Comparison of ENCODE assay signal across 1 cellular context in the genomic region with DNA sequence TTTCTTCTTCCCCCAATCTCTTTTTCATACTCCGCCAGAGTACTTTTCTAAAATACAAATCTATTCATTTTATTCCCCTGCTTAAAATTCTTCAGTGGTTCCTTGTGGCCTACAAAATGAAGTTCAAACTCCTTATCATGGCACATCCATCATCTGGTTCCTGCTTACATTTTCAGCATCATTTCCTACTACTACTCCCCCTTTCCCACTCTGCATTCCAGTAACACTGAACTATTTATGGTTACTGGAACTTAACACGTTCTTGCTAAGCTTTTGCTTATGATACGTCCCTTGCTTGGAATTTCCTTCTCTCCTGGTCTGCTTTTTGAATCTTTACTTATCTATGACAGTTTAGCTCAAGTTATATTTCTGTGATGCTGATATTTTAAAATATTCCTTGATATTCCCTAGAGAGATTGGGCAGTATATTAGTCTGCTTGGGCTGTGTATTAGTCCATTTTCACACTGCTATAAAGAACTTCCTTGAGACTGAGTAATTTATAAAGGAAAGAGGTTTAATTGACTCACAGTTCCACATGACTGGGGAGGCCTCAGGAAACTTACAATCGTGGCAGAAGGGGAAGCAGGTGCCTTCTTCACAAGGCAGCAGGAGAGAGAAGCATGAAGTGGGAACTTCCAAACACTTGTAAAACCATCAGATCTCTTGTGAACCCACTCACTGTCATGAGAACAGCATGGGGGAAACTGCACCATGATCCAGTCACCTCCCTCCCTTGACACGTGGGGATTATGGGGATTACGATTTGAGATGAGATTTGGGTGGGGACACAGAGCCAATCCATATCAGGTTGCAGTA.
TF ChIP-seq lines count a peak whose summit lies in the region.

No MANE protein-coding gene starts in this region.

TF ChIP-seq in GM23338, 12 proteins besides CTCF, POLR2A, EP300 and RAD21 (continued from another document):
- TF ChIP-seq, protein P1, sequence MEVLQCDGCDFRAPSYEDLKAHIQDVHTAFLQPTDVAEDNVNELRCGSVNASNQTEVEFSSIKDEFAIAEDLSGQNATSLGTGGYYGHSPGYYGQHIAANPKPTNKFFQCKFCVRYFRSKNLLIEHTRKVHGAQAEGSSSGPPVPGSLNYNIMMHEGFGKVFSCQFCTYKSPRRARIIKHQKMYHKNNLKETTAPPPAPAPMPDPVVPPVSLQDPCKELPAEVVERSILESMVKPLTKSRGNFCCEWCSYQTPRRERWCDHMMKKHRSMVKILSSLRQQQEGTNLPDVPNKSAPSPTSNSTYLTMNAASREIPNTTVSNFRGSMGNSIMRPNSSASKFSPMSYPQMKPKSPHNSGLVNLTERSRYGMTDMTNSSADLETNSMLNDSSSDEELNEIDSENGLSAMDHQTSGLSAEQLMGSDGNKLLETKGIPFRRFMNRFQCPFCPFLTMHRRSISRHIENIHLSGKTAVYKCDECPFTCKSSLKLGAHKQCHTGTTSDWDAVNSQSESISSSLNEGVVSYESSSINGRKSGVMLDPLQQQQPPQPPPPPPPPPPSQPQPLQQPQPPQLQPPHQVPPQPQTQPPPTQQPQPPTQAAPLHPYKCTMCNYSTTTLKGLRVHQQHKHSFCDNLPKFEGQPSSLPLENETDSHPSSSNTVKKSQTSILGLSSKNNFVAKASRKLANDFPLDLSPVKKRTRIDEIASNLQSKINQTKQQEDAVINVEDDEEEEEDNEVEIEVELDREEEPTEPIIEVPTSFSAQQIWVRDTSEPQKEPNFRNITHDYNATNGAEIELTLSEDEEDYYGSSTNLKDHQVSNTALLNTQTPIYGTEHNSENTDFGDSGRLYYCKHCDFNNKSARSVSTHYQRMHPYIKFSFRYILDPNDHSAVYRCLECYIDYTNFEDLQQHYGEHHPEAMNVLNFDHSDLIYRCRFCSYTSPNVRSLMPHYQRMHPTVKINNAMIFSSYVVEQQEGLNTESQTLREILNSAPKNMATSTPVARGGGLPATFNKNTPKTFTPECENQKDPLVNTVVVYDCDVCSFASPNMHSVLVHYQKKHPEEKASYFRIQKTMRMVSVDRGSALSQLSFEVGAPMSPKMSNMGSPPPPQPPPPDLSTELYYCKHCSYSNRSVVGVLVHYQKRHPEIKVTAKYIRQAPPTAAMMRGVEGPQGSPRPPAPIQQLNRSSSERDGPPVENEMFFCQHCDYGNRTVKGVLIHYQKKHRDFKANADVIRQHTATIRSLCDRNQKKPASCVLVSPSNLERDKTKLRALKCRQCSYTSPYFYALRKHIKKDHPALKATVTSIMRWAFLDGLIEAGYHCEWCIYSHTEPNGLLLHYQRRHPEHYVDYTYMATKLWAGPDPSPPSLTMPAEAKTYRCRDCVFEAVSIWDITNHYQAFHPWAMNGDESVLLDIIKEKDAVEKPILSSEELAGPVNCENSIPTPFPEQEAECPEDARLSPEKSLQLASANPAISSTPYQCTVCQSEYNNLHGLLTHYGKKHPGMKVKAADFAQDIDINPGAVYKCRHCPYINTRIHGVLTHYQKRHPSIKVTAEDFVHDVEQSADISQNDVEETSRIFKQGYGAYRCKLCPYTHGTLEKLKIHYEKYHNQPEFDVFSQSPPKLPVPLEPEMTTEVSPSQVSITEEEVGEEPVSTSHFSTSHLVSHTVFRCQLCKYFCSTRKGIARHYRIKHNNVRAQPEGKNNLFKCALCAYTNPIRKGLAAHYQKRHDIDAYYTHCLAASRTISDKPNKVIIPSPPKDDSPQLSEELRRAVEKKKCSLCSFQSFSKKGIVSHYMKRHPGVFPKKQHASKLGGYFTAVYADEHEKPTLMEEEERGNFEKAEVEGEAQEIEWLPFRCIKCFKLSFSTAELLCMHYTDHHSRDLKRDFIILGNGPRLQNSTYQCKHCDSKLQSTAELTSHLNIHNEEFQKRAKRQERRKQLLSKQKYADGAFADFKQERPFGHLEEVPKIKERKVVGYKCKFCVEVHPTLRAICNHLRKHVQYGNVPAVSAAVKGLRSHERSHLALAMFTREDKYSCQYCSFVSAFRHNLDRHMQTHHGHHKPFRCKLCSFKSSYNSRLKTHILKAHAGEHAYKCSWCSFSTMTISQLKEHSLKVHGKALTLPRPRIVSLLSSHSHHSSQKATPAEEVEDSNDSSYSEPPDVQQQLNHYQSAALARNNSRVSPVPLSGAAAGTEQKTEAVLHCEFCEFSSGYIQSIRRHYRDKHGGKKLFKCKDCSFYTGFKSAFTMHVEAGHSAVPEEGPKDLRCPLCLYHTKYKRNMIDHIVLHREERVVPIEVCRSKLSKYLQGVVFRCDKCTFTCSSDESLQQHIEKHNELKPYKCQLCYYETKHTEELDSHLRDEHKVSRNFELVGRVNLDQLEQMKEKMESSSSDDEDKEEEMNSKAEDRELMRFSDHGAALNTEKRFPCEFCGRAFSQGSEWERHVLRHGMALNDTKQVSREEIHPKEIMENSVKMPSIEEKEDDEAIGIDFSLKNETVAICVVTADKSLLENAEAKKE (CRISPR knock-in tag; IDR thresholded peaks at IDR 0.05) = no peak
- TF ChIP-seq NANOG (IDR thresholded peaks at IDR 0.05; ENCODE audit: borderline replicate concordance) (no peak), EZH2phosphoT487 (IDR thresholded peaks at IDR 0.05; ENCODE audit: unreplicated experiment) (no peak), ZNF331 (CRISPR knock-in tag; IDR thresholded peaks at IDR 0.05; ENCODE audit: low read depth) (no peak)
- TF ChIP-seq, protein P2, sequence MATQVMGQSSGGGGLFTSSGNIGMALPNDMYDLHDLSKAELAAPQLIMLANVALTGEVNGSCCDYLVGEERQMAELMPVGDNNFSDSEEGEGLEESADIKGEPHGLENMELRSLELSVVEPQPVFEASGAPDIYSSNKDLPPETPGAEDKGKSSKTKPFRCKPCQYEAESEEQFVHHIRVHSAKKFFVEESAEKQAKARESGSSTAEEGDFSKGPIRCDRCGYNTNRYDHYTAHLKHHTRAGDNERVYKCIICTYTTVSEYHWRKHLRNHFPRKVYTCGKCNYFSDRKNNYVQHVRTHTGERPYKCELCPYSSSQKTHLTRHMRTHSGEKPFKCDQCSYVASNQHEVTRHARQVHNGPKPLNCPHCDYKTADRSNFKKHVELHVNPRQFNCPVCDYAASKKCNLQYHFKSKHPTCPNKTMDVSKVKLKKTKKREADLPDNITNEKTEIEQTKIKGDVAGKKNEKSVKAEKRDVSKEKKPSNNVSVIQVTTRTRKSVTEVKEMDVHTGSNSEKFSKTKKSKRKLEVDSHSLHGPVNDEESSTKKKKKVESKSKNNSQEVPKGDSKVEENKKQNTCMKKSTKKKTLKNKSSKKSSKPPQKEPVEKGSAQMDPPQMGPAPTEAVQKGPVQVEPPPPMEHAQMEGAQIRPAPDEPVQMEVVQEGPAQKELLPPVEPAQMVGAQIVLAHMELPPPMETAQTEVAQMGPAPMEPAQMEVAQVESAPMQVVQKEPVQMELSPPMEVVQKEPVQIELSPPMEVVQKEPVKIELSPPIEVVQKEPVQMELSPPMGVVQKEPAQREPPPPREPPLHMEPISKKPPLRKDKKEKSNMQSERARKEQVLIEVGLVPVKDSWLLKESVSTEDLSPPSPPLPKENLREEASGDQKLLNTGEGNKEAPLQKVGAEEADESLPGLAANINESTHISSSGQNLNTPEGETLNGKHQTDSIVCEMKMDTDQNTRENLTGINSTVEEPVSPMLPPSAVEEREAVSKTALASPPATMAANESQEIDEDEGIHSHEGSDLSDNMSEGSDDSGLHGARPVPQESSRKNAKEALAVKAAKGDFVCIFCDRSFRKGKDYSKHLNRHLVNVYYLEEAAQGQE (IDR thresholded peaks at IDR 0.05; ENCODE audit: unreplicated experiment) = no peak
